In the genomic region with DNA sequence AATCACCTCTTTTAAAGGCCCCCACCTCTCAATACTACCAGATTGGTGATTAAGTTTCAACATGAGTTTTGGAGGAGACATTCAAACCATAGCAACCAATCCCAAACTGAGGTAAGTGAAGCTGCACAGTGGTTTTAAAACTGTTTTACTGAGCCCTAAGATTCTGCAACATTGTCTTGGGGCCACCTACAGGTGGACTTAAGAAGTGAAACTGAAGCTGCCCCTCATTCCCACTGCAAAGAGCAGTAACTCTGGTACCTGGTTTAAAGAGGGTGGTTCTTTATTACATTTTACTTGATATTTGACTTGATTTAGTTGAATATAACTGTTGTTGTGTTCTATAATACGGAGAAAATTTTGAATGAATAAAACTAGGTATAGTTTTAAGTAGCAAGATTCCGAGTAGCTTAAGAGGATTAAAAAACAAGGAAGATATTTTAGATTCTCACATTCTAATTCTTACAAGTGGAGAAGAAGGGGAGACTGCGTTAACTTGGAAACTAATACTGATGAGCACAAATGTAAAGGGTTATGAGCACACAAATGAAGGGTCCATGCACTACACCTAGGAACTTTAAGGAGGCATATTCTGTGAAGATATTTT, we compare ENCODE assay signal across 1 cellular context.
TF ChIP-seq lines count a peak whose summit lies in the region.

No MANE protein-coding gene starts in this region.

TF ChIP-seq in IMR-90, 13 proteins besides CTCF, POLR2A, EP300 and RAD21 (continued from another document):
- no peak for TF ChIP-seq CEBPB (IDR thresholded peaks at IDR 0.05; ENCODE audit: low read depth, low read length)
- TF ChIP-seq FOS (IDR thresholded peaks at IDR 0.05; ENCODE audit: low read depth, low read length), result no peak
- TF ChIP-seq SMC3 (IDR thresholded peaks at IDR 0.05; ENCODE audit: low read depth, low read length), result peak; percentile 33; the same call in 1 of the 2 replicates
